In genomic region chr4:123325241-123325681, GRCh38 we compare ENCODE assay signal across 1 cellular context.
A peak's percentile ranks its signal among the peaks of the same experiment; 100 is the strongest.
TF ChIP-seq lines count a peak whose summit lies in the region.

No MANE protein-coding gene starts in this region.

TF ChIP-seq in GM12878, 131 proteins besides CTCF, POLR2A, EP300 and RAD21 (continued from another document and continues in another):
- TF ChIP-seq MEF2A (IDR thresholded peaks at IDR 0.05; ENCODE audit: insufficient read depth, low read depth, low read length) = peak; percentile 77; the same call in 1 of the 2 replicates
- TF ChIP-seq TCF7 (IDR thresholded peaks at IDR 0.05; ENCODE audit: borderline replicate concordance) = peak; percentile 19; the same call in 1 of the 2 replicates
- TF ChIP-seq NRF1 (conservative IDR thresholded peaks at IDR 0.05; ENCODE audit: low read depth, low read length) = no peak
- TF ChIP-seq IKZF1 (conservative IDR thresholded peaks at IDR 0.05) = peak; percentile 93
- no peak for TF ChIP-seq SIN3A (IDR thresholded peaks at IDR 0.05; ENCODE audit: low read depth, low read length)
- TF ChIP-seq BCL3 (IDR thresholded peaks at IDR 0.05; ENCODE audit: borderline replicate concordance, insufficient read depth, low read depth, low read length, poor library complexity, severe bottlenecking) = peak; percentile 31
- TF ChIP-seq SREBF2 (IDR thresholded peaks at IDR 0.05; ENCODE audit: low read length) = no peak
- peak; percentile 70; the same call in 1 of the 2 replicates for TF ChIP-seq ZNF24 (IDR thresholded peaks at IDR 0.05)
- TF ChIP-seq HSF1 (IDR thresholded peaks at IDR 0.05; ENCODE audit: low read depth, low read length) = no peak
- no peak for TF ChIP-seq ZBTB4 (CRISPR knock-in tag; IDR thresholded peaks at IDR 0.05)
- TF ChIP-seq RAD51 (IDR thresholded peaks at IDR 0.05) = 0 out of 2 replicates have a peak, but pooled peaks have one; percentile 13
- peak; percentile 65; the same call in 1 of the 2 replicates for TF ChIP-seq PAX5 (IDR thresholded peaks at IDR 0.05; ENCODE audit: borderline replicate concordance, low read depth, low read length)
- no peak for TF ChIP-seq CREB1 (IDR thresholded peaks at IDR 0.05; ENCODE audit: low read depth)
- TF ChIP-seq ETV6 (conservative IDR thresholded peaks at IDR 0.05 in 1 of 2, IDR thresholded peaks at IDR 0.05 in 1 of 2; ENCODE audit: borderline replicate concordance in 1 of 2, low read depth in 1 of 2) = peak in 1 of 2 experiments; percentile 83; a peak in 2 of 4 replicates
- TF ChIP-seq BCLAF1 (IDR thresholded peaks at IDR 0.05) = no peak
- TF ChIP-seq E4F1 (IDR thresholded peaks at IDR 0.05; ENCODE audit: borderline replicate concordance, partially characterized antibody) = no peak
- TF ChIP-seq NR2F1 (conservative IDR thresholded peaks at IDR 0.05) = peak; percentile 23; the same call in 1 of the 2 replicates
- TF ChIP-seq E2F8 (IDR thresholded peaks at IDR 0.05; ENCODE audit: low read depth, partially characterized antibody) = no peak
- peak; percentile 51; the same call in 1 of the 3 replicates for TF ChIP-seq POU2F2 (IDR thresholded peaks at IDR 0.05; ENCODE audit: borderline replicate concordance, low read depth, low read length)
- peak; percentile 48; the same call in 1 of the 2 replicates for TF ChIP-seq BACH1 (IDR thresholded peaks at IDR 0.05; ENCODE audit: borderline replicate concordance)
- TF ChIP-seq GATAD2B (conservative IDR thresholded peaks at IDR 0.05; ENCODE audit: low read depth) = no peak; the same call in 1 of the 2 replicates
- TF ChIP-seq HCFC1 (IDR thresholded peaks at IDR 0.05; ENCODE audit: low read length) = no peak
- no peak; the same call in 1 of the 2 replicates for TF ChIP-seq FOXM1 (IDR thresholded peaks at IDR 0.05; ENCODE audit: low read depth, low read length)
- TF ChIP-seq MYB (IDR thresholded peaks at IDR 0.05; ENCODE audit: borderline replicate concordance, low read depth, low read length) = no peak
- peak; percentile 50; the same call in 1 of the 2 replicates for TF ChIP-seq SMARCA5 (IDR thresholded peaks at IDR 0.05)
- TF ChIP-seq CREM (IDR thresholded peaks at IDR 0.05; ENCODE audit: low read depth) = 0 out of 2 replicates have a peak, but pooled peaks have one; percentile 30
- TF ChIP-seq ZNF592 (IDR thresholded peaks at IDR 0.05) = no peak
- no peak for TF ChIP-seq YY1 (IDR thresholded peaks at IDR 0.05; ENCODE audit: low read depth, low read length)
- peak; percentile 80 for TF ChIP-seq NFIC (IDR thresholded peaks at IDR 0.05; ENCODE audit: low read depth, low read length)
- TF ChIP-seq SPI1 (IDR thresholded peaks at IDR 0.05; ENCODE audit: borderline replicate concordance, insufficient read depth, low read depth, low read length) = peak; percentile 96
- TF ChIP-seq MLLT1 (IDR thresholded peaks at IDR 0.05) = 0 out of 2 replicates have a peak, but pooled peaks have one; percentile 32
- peak; percentile 60; the same call in 1 of the 2 replicates for TF ChIP-seq ATF7 (IDR thresholded peaks at IDR 0.05; ENCODE audit: low read depth)
- TF ChIP-seq JUNB (IDR thresholded peaks at IDR 0.05) = peak; percentile 40
- 0 out of 2 replicates have a peak, but pooled peaks have one; percentile 26 for TF ChIP-seq GABPA (IDR thresholded peaks at IDR 0.05; ENCODE audit: low read depth)
- TF ChIP-seq MEF2B (IDR thresholded peaks at IDR 0.05; ENCODE audit: partially characterized antibody, poor library complexity, severe bottlenecking) = peak; percentile 65
- peak; percentile 70; the same call in 1 of the 2 replicates for TF ChIP-seq CHD2 (IDR thresholded peaks at IDR 0.05; ENCODE audit: borderline replicate concordance, low read depth, low read length)
